8 cellular contexts compared by ENCODE assay signal in the genomic region with DNA sequence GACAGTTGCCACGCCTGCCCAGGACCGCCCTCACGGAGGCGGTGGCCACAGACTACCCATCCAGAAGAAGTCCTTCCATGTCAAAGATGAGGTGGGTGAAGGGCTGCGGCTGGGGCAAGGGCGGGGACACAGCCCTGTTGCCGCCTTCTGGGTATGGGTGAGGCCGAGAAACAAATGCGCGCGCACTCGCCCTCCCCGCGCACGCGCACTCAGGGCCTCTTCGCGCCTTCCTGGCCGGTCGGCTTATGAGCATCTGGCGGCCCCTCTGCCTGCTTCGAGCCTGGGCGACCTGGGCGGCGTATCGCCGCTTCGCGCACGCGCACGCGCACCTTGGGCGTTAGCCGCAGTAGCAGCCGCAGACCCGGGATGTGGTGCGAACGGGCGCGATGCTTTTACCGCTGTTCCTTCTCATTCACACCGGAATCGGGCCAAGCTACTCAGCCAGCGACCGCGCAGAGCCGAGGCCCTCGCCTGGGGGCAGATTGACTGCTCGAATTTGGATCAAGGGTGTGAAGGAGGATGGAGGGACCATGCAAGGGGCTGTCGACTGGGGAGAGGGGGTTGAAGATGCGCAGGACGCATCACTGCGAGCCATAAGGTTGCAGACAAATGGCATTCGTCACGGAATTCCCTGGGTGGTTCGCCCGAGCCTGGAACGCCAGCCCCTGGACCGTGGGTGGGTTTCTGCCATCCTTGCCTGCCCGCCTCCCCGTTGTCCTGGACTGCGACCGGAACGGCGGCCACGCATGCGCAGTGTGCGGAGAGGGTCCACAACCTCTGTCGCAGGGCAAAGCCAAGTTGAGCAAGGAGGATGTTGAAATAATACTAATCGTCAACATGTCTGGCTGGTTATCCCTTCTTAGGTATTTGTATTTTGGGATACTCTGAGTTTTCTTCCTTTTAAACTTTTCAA.
DNase-seq lines count a peak whose midpoint lies in the region; ATAC-seq and TF ChIP-seq lines count a peak whose summit lies in the region.

No MANE protein-coding gene starts in this region.

- POLR2A ChIA-PET in naive thymus-derived CD8-positive, alpha-beta T cell (lab: Charles Lee) = interaction anchor here (0.6 to 1.0 kb wide), 2 partner anchors 14 to 21 kb away, joined by 3 to 7 read pairs; no protein-coding TSS in a partner anchor

- TF ChIP-seq CTCF in upper lobe of right lung (IDR thresholded peaks at IDR 0.05) = no peak

- H3K27me3 Mint-ChIP-seq in activated T-cell treated with anti-CD3 and anti-CD28 coated beads, Interleukin-2, amount 50 U/mL, for 24 hours = no peaks in the 10 kb centered on the region
- peaks cover 3% of the 10 kb centered on the region for H3K27me3 Mint-ChIP-seq in activated naive CD8-positive, alpha-beta T cell treated with anti-CD3 and anti-CD28 coated beads for 36 hours
- H3K27me3 Mint-ChIP-seq in naive thymus-derived CD8-positive, alpha-beta T cell = peaks cover 0 to 6% (median 0%) of the 10 kb centered on the region in 5 donors

- no peak overlapping the region for H3K4me3 Mint-ChIP-seq in activated T-cell treated with anti-CD3 and anti-CD28 coated beads, Interleukin-2, amount 50 U/mL, for 24 hours
- peak overlapping the region; percentile 59 for H3K4me3 Mint-ChIP-seq in activated naive CD8-positive, alpha-beta T cell treated with anti-CD3 and anti-CD28 coated beads for 36 hours
- H3K4me3 Mint-ChIP-seq in naive thymus-derived CD8-positive, alpha-beta T cell = peak overlapping the region in 6 of 10 donors; percentile 54 to 90 (median 72)

- H3K4me3 ChIP-seq in upper lobe of right lung = peak overlapping the region; percentile 40

- no peaks in the 10 kb centered on the region for H3K27me3 ChIP-seq in upper lobe of right lung

- no peaks in the 10 kb centered on the region for H3K36me3 ChIP-seq in upper lobe of right lung

- H3K36me3 Mint-ChIP-seq in activated T-cell treated with anti-CD3 and anti-CD28 coated beads, Interleukin-2, amount 50 U/mL, for 24 hours (ENCODE audit: low read depth) = no peaks in the 10 kb centered on the region
- H3K36me3 Mint-ChIP-seq in activated naive CD8-positive, alpha-beta T cell treated with anti-CD3 and anti-CD28 coated beads for 36 hours = no peaks in the 10 kb centered on the region
- H3K36me3 Mint-ChIP-seq in naive thymus-derived CD8-positive, alpha-beta T cell = no peaks in the 10 kb centered on the region

- no peaks in the 10 kb centered on the region for H3K4me1 ChIP-seq in upper lobe of right lung

- no peak overlapping the region for H3K27ac ChIP-seq in upper lobe of right lung

- no peak overlapping the region for H3K27ac Mint-ChIP-seq in activated T-cell treated with anti-CD3 and anti-CD28 coated beads, Interleukin-2, amount 50 U/mL, for 24 hours
- peak overlapping the region; percentile 62 for H3K27ac Mint-ChIP-seq in activated naive CD8-positive, alpha-beta T cell treated with anti-CD3 and anti-CD28 coated beads for 36 hours
- peak overlapping the region in 4 of 10 donors; percentile 60 to 95 (median 87) for H3K27ac Mint-ChIP-seq in naive thymus-derived CD8-positive, alpha-beta T cell

- intact Hi-C loops in upper lobe of right lung (cut with DNase I) = no loop called here

- H3K9me3 ChIP-seq in upper lobe of right lung = no peaks in the 10 kb centered on the region

- H3K4me1 Mint-ChIP-seq in activated T-cell treated with anti-CD3 and anti-CD28 coated beads, Interleukin-2, amount 50 U/mL, for 24 hours (ENCODE audit: low read depth) = no peaks in the 10 kb centered on the region
- H3K4me1 Mint-ChIP-seq in activated naive CD8-positive, alpha-beta T cell treated with anti-CD3 and anti-CD28 coated beads for 36 hours = no peaks in the 10 kb centered on the region
- H3K4me1 Mint-ChIP-seq in naive thymus-derived CD8-positive, alpha-beta T cell = peaks cover 0 to 2% (median 0%) of the 10 kb centered on the region in 4 donors

- ATAC-seq in naive thymus-derived CD8-positive, alpha-beta T cell = peak; percentile 84 to 89
- ATAC-seq in upper lobe of right lung (peak; percentile 95), HG02938 (IDR thresholded peaks at IDR 0.05; ENCODE audit: unreplicated experiment) (no peak), HG03439 (IDR thresholded peaks at IDR 0.05; ENCODE audit: unreplicated experiment) (no peak)

- H3K9me3 Mint-ChIP-seq in activated T-cell treated with anti-CD3 and anti-CD28 coated beads, Interleukin-2, amount 50 U/mL, for 24 hours = no peaks in the 10 kb centered on the region
- no peaks in the 10 kb centered on the region for H3K9me3 Mint-ChIP-seq in activated naive CD8-positive, alpha-beta T cell treated with anti-CD3 and anti-CD28 coated beads for 36 hours
- no peaks in the 10 kb centered on the region for H3K9me3 Mint-ChIP-seq in naive thymus-derived CD8-positive, alpha-beta T cell

- DNase-seq in activated T-cell treated with anti-CD3 and anti-CD28 coated beads for 24 hours (ENCODE audit: low read depth) = peak; percentile 67
- no peak for DNase-seq in activated T-cell treated with anti-CD3 and anti-CD28 coated beads, Interleukin-2, amount 50 U/mL, for 24 hours
- peak; percentile 73 for DNase-seq in activated naive CD8-positive, alpha-beta T cell treated with anti-CD3 and anti-CD28 coated beads for 36 hours
- peak in 7 of 10 donors; percentile 30 to 91 (median 70) for DNase-seq in naive thymus-derived CD8-positive, alpha-beta T cell
- DNase-seq in upper lobe of right lung = peak; percentile 86
- DNase-seq in GDM1 (lab: John Stamatoyannopoulos, UW) = no peak

Comparison
In these comparisons a context has a peak if more than half of its experiments do, and no peak if none do; other contexts are left out.
1. DNase-seq: peak in activated T-cell treated with anti-CD3 and anti-CD28 coated beads for 24 hours (single experiment), activated naive CD8-positive, alpha-beta T cell treated with anti-CD3 and anti-CD28 coated beads for 36 hours (single experiment), naive thymus-derived CD8-positive, alpha-beta T cell (7 of 10) and upper lobe of right lung (single experiment); none in activated T-cell treated with anti-CD3 and anti-CD28 coated beads, Interleukin-2, amount 50 U/mL, for 24 hours (single experiment) and GDM1 (single experiment).
2. ATAC-seq: peak in naive thymus-derived CD8-positive, alpha-beta T cell (2 of 2) and upper lobe of right lung (single experiment); none in HG02938 (single experiment) and HG03439 (single experiment).